ENCODE assay signal across 1 cellular context in genomic region chr10:133420028-133420427, GRCh38.
TF ChIP-seq lines count a peak whose summit lies in the region.

No MANE protein-coding gene starts in this region.

TF ChIP-seq in H1, 55 proteins besides CTCF, POLR2A, EP300 and RAD21:
- TF ChIP-seq TAF1 (IDR thresholded peaks at IDR 0.05; ENCODE audit: low read depth, low read length) (no peak), POLR2AphosphoS5 (IDR thresholded peaks at IDR 0.05; ENCODE audit: low read depth, low read length) (peak; percentile 38; the same call in 1 of the 2 replicates)
